Comparison of ENCODE assay signal across 6 cellular contexts in the genomic region with DNA sequence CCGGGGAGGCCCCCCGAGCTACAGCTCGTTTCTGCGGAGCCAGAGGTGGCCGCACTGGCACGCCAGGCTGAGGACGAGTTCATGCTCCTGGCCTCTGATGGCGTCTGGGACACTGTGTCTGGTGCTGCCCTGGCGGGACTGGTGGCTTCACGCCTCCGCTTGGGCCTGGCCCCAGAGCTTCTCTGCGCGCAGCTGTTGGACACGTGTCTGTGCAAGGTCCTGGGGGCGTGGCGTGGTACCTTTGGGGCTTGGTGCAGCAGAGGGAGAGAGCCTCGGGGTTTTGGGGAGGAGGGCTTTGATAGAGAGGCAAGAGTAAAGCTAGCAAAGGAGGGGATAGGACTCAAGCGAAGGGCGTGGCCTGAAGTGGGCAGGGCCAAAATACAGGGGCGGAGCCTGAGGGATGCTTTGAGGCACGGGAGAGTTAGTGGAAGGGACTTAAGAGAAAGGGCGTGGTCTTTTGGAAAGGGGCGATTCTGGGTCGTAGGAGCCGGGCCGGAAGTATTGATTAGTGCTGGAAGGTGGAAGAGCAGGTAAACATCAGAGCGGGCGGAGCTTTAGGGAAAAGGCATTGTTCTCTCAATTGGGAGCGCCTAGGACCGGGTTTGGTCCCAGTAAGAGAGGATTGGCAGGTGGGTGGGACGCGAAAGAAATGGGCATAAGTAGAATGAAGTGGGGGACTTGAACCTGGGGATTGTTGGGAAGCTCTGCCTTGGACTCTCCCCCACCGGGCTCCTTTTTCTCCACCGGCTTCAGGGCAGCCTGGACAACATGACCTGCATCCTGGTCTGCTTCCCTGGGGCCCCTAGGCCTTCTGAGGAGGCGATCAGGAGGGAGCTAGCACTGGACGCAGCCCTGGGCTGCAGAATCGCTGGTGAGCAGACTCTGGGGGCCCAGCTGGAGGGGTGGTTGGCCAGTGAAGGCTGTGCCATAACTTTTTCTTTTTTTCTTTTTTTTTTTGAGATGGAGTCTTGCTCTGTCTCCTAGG. TPM values are rescaled to one million over a fixed set of nuclear protein-coding genes. Genes with fewer than 3 reads are reported as not detected.
A peak's percentile ranks its signal among the peaks of the same experiment; 100 is the strongest.
DNase-seq lines count a peak whose midpoint lies in the region; ATAC-seq lines count a peak whose summit lies in the region.

No MANE protein-coding gene starts in this region.

- H3K27me3 ChIP-seq in H7 (ENCODE audit: control insufficient read depth, insufficient read depth, low read length), result peaks cover 28% of the 10 kb centered on the region

- ATAC-seq in HG03460 (IDR thresholded peaks at IDR 0.05; ENCODE audit: unreplicated experiment) (no peak), GM21576 (IDR thresholded peaks at IDR 0.05; ENCODE audit: unreplicated experiment) (no peak)

- peak overlapping the region; percentile 54 for H3K4me3 ChIP-seq in H7 (ENCODE audit: insufficient read depth, low read depth, low read length)

- H3K36me3 ChIP-seq in H7 (replicated peaks; ENCODE audit: control insufficient read depth, insufficient read depth, low read length), result no peaks in the 10 kb centered on the region

- DNase-seq in H7, result peak; percentile 91
- DNase-seq in T-helper 9 cell, result peak; percentile 34
- DNase-seq in fibroblast of the conjunctiva (ENCODE audit: low read depth), result peak; percentile 22
- DNase-seq in stimulated activated CD8-positive, alpha-beta memory T cell treated with anti-CD3 and anti-CD28 coated beads, Interleukin-12 subunit alpha, Interleukin-12 subunit beta, amount 100 ng/mL, for 4 hours (ENCODE audit: low read depth), result peak; percentile 55

RNA-seq across cellular contexts. Expression of a gene that starts 1.2 kb away (rescaled TPM):
- 4.0 and 9.2 TPM in 2 replicates for total RNA-seq in H7 (2014; rRNA removed; shearing (Covaris generic))

RNA-seq across cellular contexts. Expression of a gene that starts 2.6 kb away (rescaled TPM):
- total RNA-seq in H7 (2014; rRNA removed; shearing (Covaris generic)), result 16.3 and 17.5 TPM in 2 replicates

RNA-seq across cellular contexts. Expression of a gene that starts 7.8 kb away (rescaled TPM):
- 103 and 130 TPM in 2 replicates for total RNA-seq in H7 (2014; rRNA removed; shearing (Covaris generic))

RNA-seq across cellular contexts. Expression of a gene that starts 31.7 kb away (rescaled TPM):
- total RNA-seq in H7 (2014; rRNA removed; shearing (Covaris generic)), result 1.6 and 10.3 TPM in 2 replicates

Comparison
In these comparisons a context has a peak if more than half of its experiments do, and no peak if none do; other contexts are left out.
1. DNase-seq: peak in every context shown above with its lines; median percentile 91 in H7; 55 in stimulated activated CD8-positive, alpha-beta memory T cell treated with anti-CD3 and anti-CD28 coated beads, Interleukin-12 subunit alpha, Interleukin-12 subunit beta, amount 100 ng/mL, for 4 hours; 34 in T-helper 9 cell; 22 in fibroblast of the conjunctiva.